In genomic region chr21:36097427-36098230, GRCh38 we compare ENCODE assay signal across 11 cellular contexts. TPM values are rescaled to one million over a fixed set of nuclear protein-coding genes. Genes with fewer than 3 reads are reported as not detected.
DNase-seq lines count a peak whose midpoint lies in the region; ATAC-seq and TF ChIP-seq lines count a peak whose summit lies in the region.
"Had no signal": no experiment of that assay in that cellular context is flagged by ENCODE, and none has a peak within 500 bp of the region (broad histone marks: within the 10 kb centered on the region; RNA-seq: fewer than 3 reads in every experiment).

No MANE protein-coding gene starts in this region.

- H3K27ac ChIP-seq in BLaER1 treated with 17β-estradiol and CSF1 and Interleukin-3, amounts not matched to agents 10 nM and 100 nM, result peak overlapping the region in 1 of 11 experiments; percentile 1; a peak in 1 of 22 replicates
- no peak overlapping the region for H3K27ac ChIP-seq in Panc1 (ENCODE audit: low read length)
- peak overlapping the region; percentile 100 for H3K27ac ChIP-seq in iPS DF 6.9 (ENCODE audit: low read length)
- H3K27ac ChIP-seq in neuronal stem cell (replicated peaks; ENCODE audit: low read length), result no peak overlapping the region
- H3K27ac ChIP-seq: parathyroid adenoma had no signal

- no peaks in the 10 kb centered on the region for H3K79me1 ChIP-seq in neuronal stem cell (ENCODE audit: low read depth, low read length)

- no peak overlapping the region for H3K4me3 ChIP-seq in BLaER1 treated with 17β-estradiol and CSF1 and Interleukin-3, amounts not matched to agents 10 nM and 100 nM
- H3K4me3 ChIP-seq in Panc1 (ENCODE audit: low read depth in 2 of 2, low read length in 2 of 2) (no peak overlapping the region), iPS DF 6.9 (ENCODE audit: low read length) (no peak overlapping the region), neuronal stem cell (ENCODE audit: low read length in 2 of 2) (no peak overlapping the region)

- H3K4me1 ChIP-seq in BLaER1 treated with 17β-estradiol and CSF1 and Interleukin-3, amounts not matched to agents 10 nM and 100 nM, result peaks cover 12 to 22% (median 16%) of the 10 kb centered on the region in 10 experiments
- H3K4me1 ChIP-seq in Panc1 (ENCODE audit: control insufficient read depth, insufficient read depth, low read length) (no peaks in the 10 kb centered on the region), iPS DF 6.9 (ENCODE audit: control insufficient read depth, insufficient read depth, low read length) (peaks cover 6% of the 10 kb centered on the region; the same call in 1 of the 2 replicates), neuronal stem cell (ENCODE audit: control insufficient read depth in 2 of 2, insufficient read depth in 1 of 2, low read depth in 1 of 2, low read length in 2 of 2) (peaks cover 0 to 1% of the 10 kb centered on the region in 2 donors)
- H3K4me1 ChIP-seq: parathyroid adenoma had no signal

- peak; percentile 62; the same call in 1 of the 2 replicates for ATAC-seq in Panc1

- intact Hi-C loops in Panc1 (cut with micrococcal nuclease; ENCODE audit: unreplicated experiment) (no loop called here), cardiac septum (cut with DNase I) (no loop called here)

- in situ Hi-C loops in Panc1 (cut with HindIII; ENCODE audit: low pct_unique_long_range_greater_than_20kb, low sequenced_read_pairs), result no loop called here

- peak overlapping the region; percentile 34 to 58 (median 55) for H3K4me2 ChIP-seq in BLaER1 treated with 17β-estradiol and CSF1 and Interleukin-3, amounts not matched to agents 10 nM and 100 nM
- H3K4me2 ChIP-seq in neuronal stem cell (ENCODE audit: insufficient read depth, low read length, poor library complexity, severe bottlenecking), result no peak overlapping the region

- H2BK12ac ChIP-seq in neuronal stem cell (ENCODE audit: low read length), result no peak overlapping the region

- H3K4ac ChIP-seq in neuronal stem cell (ENCODE audit: low read length), result no peak overlapping the region

- CTCF ChIA-PET in HEK293T (lab: Yijun Ruan, JAX) (interaction anchor here (1.0 kb wide), 1 partner anchor 1212 kb away, joined by 4 read pairs; no protein-coding TSS in a partner anchor), Panc1 (lab: Charles Lee) (no interaction called here)

- POLR2A ChIA-PET in HEK293T (lab: Yijun Ruan, JAX) (interaction anchor here (1.9 kb wide), 1 partner anchor 38 kb away, joined by 8 read pairs; the partner anchor contains the start of gene SETD4), Panc1 (lab: Charles Lee) (no interaction called here)

- BruUV-seq in Panc1 (replicated peaks; lab: Mats Ljungman, UMichigan), result no TSS peak

- H3K27me3 ChIP-seq in BLaER1 treated with 17β-estradiol and CSF1 and Interleukin-3, amounts not matched to agents 10 nM and 100 nM, result no peaks in the 10 kb centered on the region
- H3K27me3 ChIP-seq in Panc1 (ENCODE audit: control insufficient read depth, insufficient read depth, low read length) (no peaks in the 10 kb centered on the region), iPS DF 6.9 (ENCODE audit: control insufficient read depth, insufficient read depth, low read length) (no peaks in the 10 kb centered on the region), neuronal stem cell (ENCODE audit: control insufficient read depth in 3 of 3, insufficient read depth in 3 of 3, low read depth in 1 of 3, low read length in 3 of 3) (peaks cover 0 to 27% (median 0%) of the 10 kb centered on the region in 3 experiments)

- no peak overlapping the region for H2AFZ ChIP-seq in neuronal stem cell (ENCODE audit: low read length)
- H2AFZ ChIP-seq: parathyroid adenoma had no signal

- TF ChIP-seq CTCF in Panc1 (IDR thresholded peaks at IDR 0.05), result no peak

- no peaks in the 10 kb centered on the region for H4K20me1 ChIP-seq in BLaER1 treated with 17β-estradiol and CSF1 and Interleukin-3, amounts not matched to agents 10 nM and 100 nM

- H4K8ac ChIP-seq in neuronal stem cell (ENCODE audit: low read depth, low read length), result no peak overlapping the region

- no peak overlapping the region for H3K9ac ChIP-seq in BLaER1 treated with 17β-estradiol and CSF1 and Interleukin-3, amounts not matched to agents 10 nM and 100 nM
- H3K9ac ChIP-seq in neuronal stem cell (ENCODE audit: low read depth, low read length, poor library complexity), result no peak overlapping the region
- H3K9ac ChIP-seq: parathyroid adenoma had no signal

- no peak overlapping the region for H2BK120ac ChIP-seq in neuronal stem cell (ENCODE audit: low read depth, low read length)

- no peak overlapping the region for H2AK5ac ChIP-seq in neuronal stem cell (ENCODE audit: low read depth, low read length)

- WGBS in iPS DF 6.9 (ENCODE audit: insufficient coverage, insufficient read length), result no CpG with 5 or more reads among the region's 9 CpGs
- no CpG with 5 or more reads among the region's 9 CpGs for WGBS in neuronal stem cell (ENCODE audit: extremely low coverage in 2 of 2, insufficient read length in 2 of 2, insufficient replicate concordance in 1 of 2), 2 donors

- no peak overlapping the region for H2BK15ac ChIP-seq in neuronal stem cell (ENCODE audit: low read length)

- no peak overlapping the region for H3K14ac ChIP-seq in neuronal stem cell (ENCODE audit: low read length)

- no peak overlapping the region for H3K23ac ChIP-seq in neuronal stem cell (ENCODE audit: low read depth, low read length, poor library complexity)

- DNase-seq in HEK293T (ENCODE audit: extremely low spot score) (peak; percentile 31), Panc1 (ENCODE audit: low read depth, low spot score) (no peak), iPS DF 6.9 (ENCODE audit: low read depth, low spot score) (no peak), neuronal stem cell (ENCODE audit: low spot score) (no peak), cardiac septum (ENCODE audit: low spot score) (no peak), DMS79 treated with DMSO at 0.1 percent for 48 hours (lab: John Stamatoyannopoulos, UW) (no peak), NCI-H1048 (lab: John Stamatoyannopoulos, UW) (no peak)
- DNase-seq: activated CD4-positive, alpha-beta T cell treated with anti-CD3 and anti-CD28 coated beads, Interleukin-2, amount 50 U/mL, for 4 hours; NCI-H2081 treated with DMSO at 0.1 percent for 48 hours had no signal

- peaks cover 0 to 10% (median 0%) of the 10 kb centered on the region in 11 experiments; a peak in 2 of 22 replicates for H3K36me3 ChIP-seq in BLaER1 treated with 17β-estradiol and CSF1 and Interleukin-3, amounts not matched to agents 10 nM and 100 nM
- H3K36me3 ChIP-seq in Panc1 (ENCODE audit: control insufficient read depth, insufficient read depth, low read length), result no peaks in the 10 kb centered on the region
- H3K36me3 ChIP-seq in iPS DF 6.9 (ENCODE audit: control insufficient read depth, insufficient read depth, low read length), result no peaks in the 10 kb centered on the region
- no peaks in the 10 kb centered on the region for H3K36me3 ChIP-seq in neuronal stem cell (replicated peaks in 1 of 2; ENCODE audit: control insufficient read depth in 2 of 2, insufficient read depth in 2 of 2, low read length in 2 of 2)

- H4K91ac ChIP-seq in neuronal stem cell (ENCODE audit: low read depth, low read length, poor library complexity), result no peak overlapping the region

- no peak overlapping the region for H3K18ac ChIP-seq in neuronal stem cell (ENCODE audit: low read length)

- peaks cover 31 to 51% (median 39%) of the 10 kb centered on the region in 11 experiments for H3K9me3 ChIP-seq in BLaER1 treated with 17β-estradiol and CSF1 and Interleukin-3, amounts not matched to agents 10 nM and 100 nM (replicated peaks in 1 of 11)
- 0 out of 2 replicates have a peak, but pooled peaks cover 7% of the 10 kb centered on the region for H3K9me3 ChIP-seq in Panc1 (ENCODE audit: control insufficient read depth, insufficient read depth, low read depth, low read length)
- peaks cover 5% of the 10 kb centered on the region for H3K9me3 ChIP-seq in iPS DF 6.9 (ENCODE audit: control insufficient read depth, insufficient read depth, low read length)
- peaks cover 0 to 4% of the 10 kb centered on the region in 2 donors for H3K9me3 ChIP-seq in neuronal stem cell (replicated peaks in 1 of 2; ENCODE audit: control insufficient read depth in 2 of 2, insufficient read depth in 1 of 2, low read depth in 1 of 2, low read length in 2 of 2)

- H2BK5ac ChIP-seq in neuronal stem cell (ENCODE audit: low read length), result no peak overlapping the region

TF ChIP-seq in HEK293T, 16 proteins besides CTCF, POLR2A, EP300 and RAD21:
- TF ChIP-seq FOXA1 (IDR thresholded peaks at IDR 0.05) (no peak), BHLHE40 (IDR thresholded peaks at IDR 0.05; ENCODE audit: borderline replicate concordance) (no peak), FOXM1 (IDR thresholded peaks at IDR 0.05; ENCODE audit: borderline replicate concordance) (no peak), PKNOX1 (IDR thresholded peaks at IDR 0.05) (peak; percentile 85), L3MBTL2 (conservative IDR thresholded peaks at IDR 0.05) (no peak)

RNA-seq across cellular contexts. Expression of gene CBR1, which starts 27.8 kb away (rescaled TPM):
- 27.8 TPM for total RNA-seq in Panc1 (2021; ENCODE audit: unreplicated experiment)
- polyA plus RNA-seq in Panc1 (2012; ENCODE audit: insufficient read length), result 71.7 TPM
- polyA plus RNA-seq in neuronal stem cell (2013, experiment 1 of 2), result 9.9 TPM
- 10.5 TPM for polyA plus RNA-seq in neuronal stem cell (2013, experiment 2 of 2)
- total RNA-seq in cardiac septum, result 24.1 TPM

RNA-seq across cellular contexts. Expression of gene CBR3, which starts 37.2 kb away (rescaled TPM):
- 1.6 TPM for total RNA-seq in Panc1 (2021; ENCODE audit: unreplicated experiment)
- polyA plus RNA-seq in Panc1 (2012; ENCODE audit: insufficient read length), result 2.8 TPM
- not detected for polyA plus RNA-seq in neuronal stem cell (2013, experiment 1 of 2)
- polyA plus RNA-seq in neuronal stem cell (2013, experiment 2 of 2), result 0.06 TPM
- 2.1 TPM for total RNA-seq in cardiac septum

RNA-seq across cellular contexts. Expression of gene SETD4, which starts 37.3 kb away (rescaled TPM):
- total RNA-seq in Panc1 (2021; ENCODE audit: unreplicated experiment), result 15.6 TPM
- 8.2 TPM for polyA plus RNA-seq in Panc1 (2012; ENCODE audit: insufficient read length)
- polyA plus RNA-seq in neuronal stem cell (2013, experiment 1 of 2), result 16.1 TPM
- polyA plus RNA-seq in neuronal stem cell (2013, experiment 2 of 2), result 15.6 TPM
- 10.6 TPM for total RNA-seq in cardiac septum

RNA-seq across cellular contexts. Expression of gene DOP1B, which starts 59.0 kb away (rescaled TPM):
- total RNA-seq in Panc1 (2021; ENCODE audit: unreplicated experiment) (31.0 TPM), cardiac septum (7.6 TPM)
- polyA plus RNA-seq in Panc1 (2012; ENCODE audit: insufficient read length), result 23.5 TPM
- 3.4 TPM for polyA plus RNA-seq in neuronal stem cell (2013, experiment 1 of 2)
- polyA plus RNA-seq in neuronal stem cell (2013, experiment 2 of 2), result 3.7 TPM
